24 cellular contexts compared by ENCODE assay signal in genomic region chr16:88346680-88347505, GRCh38.
"Had no signal": no experiment of that assay in that cellular context is flagged by ENCODE, and none has a peak within 500 bp of the region (broad histone marks: within the 10 kb centered on the region; RNA-seq: fewer than 3 reads in every experiment).

No MANE protein-coding gene starts in this region.

- ATAC-seq: effector memory CD8-positive, alpha-beta T cell; esophagus mucosa; naive thymus-derived CD8-positive, alpha-beta T cell; stimulated activated naive CD8-positive, alpha-beta T cell treated with anti-CD3 and anti-CD28 coated beads, Interleukin-15, Interleukin-2, amounts not matched to agents 100 U/mL and 50 U/mL, for 24 hours; upper lobe of right lung had no signal

- H3K4me1 ChIP-seq: ascending aorta, colonic mucosa, neural progenitor cell, upper lobe of right lung had no signal

- H3K27ac ChIP-seq: ascending aorta, brain microvascular endothelial cell, colonic mucosa, dorsolateral prefrontal cortex, neural progenitor cell, upper lobe of right lung had no signal

- H3K27me3 ChIP-seq: ascending aorta, brain microvascular endothelial cell, colonic mucosa, dorsolateral prefrontal cortex, neural progenitor cell, upper lobe of right lung had no signal

- DNase-seq: activated CD4-positive, alpha-beta T cell treated with anti-CD3 and anti-CD28 coated beads for 4 hours; activated CD4-positive, alpha-beta T cell treated with anti-CD3 and anti-CD28 coated beads, Interleukin-2, amount 50 U/mL, for 48 hours; activated CD4-positive, CD25-positive, alpha-beta regulatory T cell; activated CD8-positive, alpha-beta memory T cell treated with anti-CD3 and anti-CD28 coated beads, Interleukin-2, amount 50 U/mL, for 48 hours; activated effector memory CD4-positive, alpha-beta T cell treated with Interleukin-2 at 50 U/mL for 16 hours; activated naive CD4-positive, alpha-beta T cell treated with anti-CD3 and anti-CD28 coated beads, Interleukin-2, amount 10 ng/mL, durations not matched to agents 7 days and 5 days; activated T-cell treated with anti-CD3 and anti-CD28 coated beads, Interleukin-2, amount 50 U/mL, for 48 hours; brain microvascular endothelial cell; central memory CD4-positive, alpha-beta T cell; colonic mucosa; effector memory CD8-positive, alpha-beta T cell; foreskin melanocyte; hypothalamus; stimulated activated CD4-positive, alpha-beta T cell treated with anti-CD3 and anti-CD28 coated beads, Interleukin-4, amount 100 ng/mL, for 4 hours; stimulated activated naive CD8-positive, alpha-beta T cell treated with anti-CD3 and anti-CD28 coated beads, Interleukin-15, Interleukin-2, amounts not matched to agents 100 U/mL and 50 U/mL, for 24 hours; T-helper 17 cell; upper lobe of right lung had no signal

- H3K9me3 ChIP-seq: ascending aorta, colonic mucosa, upper lobe of right lung had no signal

- H3K9me3 Mint-ChIP-seq: effector memory CD8-positive, alpha-beta T cell had no signal

- H3K4me3 Mint-ChIP-seq: activated naive CD4-positive, alpha-beta T cell treated with anti-CD3 and anti-CD28 coated beads, Interleukin-2, amount 10 ng/mL, durations not matched to agents 7 days and 5 days; effector memory CD8-positive, alpha-beta T cell; neural progenitor cell; T-helper 17 cell had no signal

- H3K36me3 ChIP-seq: ascending aorta, brain microvascular endothelial cell, colonic mucosa, neural progenitor cell, upper lobe of right lung had no signal

- H3K27me3 Mint-ChIP-seq: naive thymus-derived CD8-positive, alpha-beta T cell; T-helper 17 cell had no signal

- H3K27ac Mint-ChIP-seq: activated naive CD4-positive, alpha-beta T cell treated with anti-CD3 and anti-CD28 coated beads, Interleukin-2, amount 10 ng/mL, durations not matched to agents 7 days and 5 days; effector memory CD8-positive, alpha-beta T cell; neural progenitor cell; progenitor cell of endocrine pancreas; T-helper 17 cell had no signal

- H3K36me3 Mint-ChIP-seq: activated naive CD4-positive, alpha-beta T cell treated with anti-CD3 and anti-CD28 coated beads, Interleukin-2, amount 10 ng/mL, durations not matched to agents 7 days and 5 days; naive thymus-derived CD8-positive, alpha-beta T cell had no signal

- H3K4me3 ChIP-seq: ascending aorta, colonic mucosa, dorsolateral prefrontal cortex, lung, neural progenitor cell, upper lobe of right lung had no signal
